Comparison of ENCODE assay signal across 1 cellular context in the genomic region with DNA sequence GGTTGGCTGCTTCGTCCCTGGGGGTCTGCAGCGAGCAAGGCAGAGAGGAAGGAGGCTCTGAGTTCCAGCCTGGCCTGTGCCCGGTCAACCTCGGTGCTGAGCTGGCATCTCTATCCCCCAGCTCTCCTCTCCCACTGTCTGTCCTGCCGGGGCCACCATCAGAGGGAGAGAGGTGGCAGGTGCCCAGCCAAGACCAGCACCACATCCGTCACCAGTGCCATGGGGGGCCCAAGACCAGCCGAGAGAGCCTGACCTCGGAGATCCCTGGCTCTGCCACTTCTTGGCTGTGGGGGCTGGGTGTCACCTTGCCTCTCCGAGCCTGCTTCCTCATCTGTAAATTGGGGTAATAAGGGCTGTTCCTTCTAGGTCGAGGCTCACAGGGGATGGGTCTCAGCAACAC.
TF ChIP-seq lines count a peak whose summit lies in the region.

No MANE protein-coding gene starts in this region.

TF ChIP-seq in SK-N-SH, 30 proteins besides CTCF, POLR2A, EP300 and RAD21:
- TF ChIP-seq MEF2A (IDR thresholded peaks at IDR 0.05; ENCODE audit: borderline replicate concordance, low read depth) (no peak), MXI1 (IDR thresholded peaks at IDR 0.05; ENCODE audit: low read depth, low read length) (no peak), GATA2 (CRISPR knock-in tag; IDR thresholded peaks at IDR 0.05) (no peak), ELF1 (IDR thresholded peaks at IDR 0.05) (no peak)
